Comparison of ENCODE assay signal across 18 cellular contexts in genomic region chr2:46119453-46119852, GRCh38.
DNase-seq lines count a peak whose midpoint lies in the region; ATAC-seq and TF ChIP-seq lines count a peak whose summit lies in the region.
"Had no signal": no experiment of that assay in that cellular context is flagged by ENCODE, and none has a peak within 500 bp of the region (broad histone marks: within the 10 kb centered on the region; RNA-seq: fewer than 3 reads in every experiment).

No MANE protein-coding gene starts in this region.

- BruUV-seq in MCF 10A (replicated peaks; lab: Mats Ljungman, UMichigan) (no TSS peak), mammary epithelial cell (replicated peaks; lab: Mats Ljungman, UMichigan) (no TSS peak)

- H3K36me3 ChIP-seq in mammary epithelial cell (ENCODE audit: insufficient read depth, low read length) (no peaks in the 10 kb centered on the region), lower lobe of right lung (no peaks in the 10 kb centered on the region)
- H3K36me3 ChIP-seq: colonic mucosa, sigmoid colon had no signal

- H3K4me3 Mint-ChIP-seq in MCF 10A (ENCODE audit: unreplicated experiment) = no peak overlapping the region
- H3K4me3 Mint-ChIP-seq: T-cell had no signal

- intact Hi-C loops in MCF 10A (cut with micrococcal nuclease) = no loop called here
- intact Hi-C loops in mammary epithelial cell (cut with micrococcal nuclease) = no loop called here
- intact Hi-C loops in lower lobe of right lung (cut with DNase I) = no loop called here

- H3K9ac ChIP-seq in mammary epithelial cell (ENCODE audit: insufficient read depth, low read length) = no peak overlapping the region

- H3K27ac Mint-ChIP-seq in MCF 10A (ENCODE audit: low read depth, unreplicated experiment) = no peak overlapping the region
- H3K27ac Mint-ChIP-seq: activated naive CD4-positive, alpha-beta T cell treated with anti-CD3 and anti-CD28 coated beads, Interleukin-2, amount 50 U/mL, for 72 hours; naive B cell; T-cell had no signal

- peaks cover 29% of the 10 kb centered on the region for H3K4me1 Mint-ChIP-seq in MCF 10A (ENCODE audit: insufficient read depth, unreplicated experiment)

- H3K4me3 ChIP-seq in mammary epithelial cell (replicated peaks in 1 of 3; ENCODE audit: insufficient read depth in 1 of 3, low read depth in 2 of 3, low read length in 3 of 3) = no peak overlapping the region
- no peak overlapping the region for H3K4me3 ChIP-seq in lower lobe of right lung
- H3K4me3 ChIP-seq: colonic mucosa, sigmoid colon had no signal

- peak; percentile 31 to 59 for ATAC-seq in lower lobe of right lung
- ATAC-seq: activated CD4-positive, CD25-positive, alpha-beta regulatory T cell treated with anti-CD3 and anti-CD28 coated beads, Interleukin-2, amount 50 U/mL, for 24 hours; activated naive CD4-positive, alpha-beta T cell treated with anti-CD3 and anti-CD28 coated beads, Interleukin-2, amount 50 U/mL, for 72 hours; T-cell had no signal

- H3K27me3 ChIP-seq in mammary epithelial cell (ENCODE audit: insufficient read depth, low read length) = no peaks in the 10 kb centered on the region
- H3K27me3 ChIP-seq in lower lobe of right lung (ENCODE audit: low read depth) = no peaks in the 10 kb centered on the region
- H3K27me3 ChIP-seq: colonic mucosa, sigmoid colon had no signal

- no peaks in the 10 kb centered on the region for H3K9me3 Mint-ChIP-seq in MCF 10A (ENCODE audit: unreplicated experiment)
- H3K9me3 Mint-ChIP-seq: activated naive CD4-positive, alpha-beta T cell treated with anti-CD3 and anti-CD28 coated beads, Interleukin-2, amount 50 U/mL, for 72 hours; naive B cell; T-cell had no signal

- H3K4me1 ChIP-seq in mammary epithelial cell (ENCODE audit: insufficient read depth, low read length) = peaks cover 14% of the 10 kb centered on the region
- H3K4me1 ChIP-seq in lower lobe of right lung = peaks cover 65% of the 10 kb centered on the region

- no peaks in the 10 kb centered on the region for H3K27me3 Mint-ChIP-seq in MCF 10A (ENCODE audit: insufficient read depth, unreplicated experiment)
- H3K27me3 Mint-ChIP-seq: naive B cell, T-cell had no signal

- H3K9me3 ChIP-seq in mammary epithelial cell (replicated peaks; ENCODE audit: insufficient read depth, low read length) (no peaks in the 10 kb centered on the region), lower lobe of right lung (no peaks in the 10 kb centered on the region)
- H3K9me3 ChIP-seq: colonic mucosa, sigmoid colon had no signal

- TF ChIP-seq CTCF in MCF 10A (IDR thresholded peaks at IDR 0.05; ENCODE audit: unreplicated experiment) (no peak), mammary epithelial cell (conservative IDR thresholded peaks at IDR 0.05 in 1 of 2, IDR thresholded peaks at IDR 0.05 in 1 of 2; ENCODE audit: extremely low read depth in 1 of 2, insufficient read depth in 1 of 2, low read depth in 1 of 2, low read length in 2 of 2) (no peak), lower lobe of right lung (IDR thresholded peaks at IDR 0.05) (no peak)

- 89% methylated on average over 5 of the region's 5 CpGs for WGBS in mammary epithelial cell (ENCODE audit: low coverage, missing lambda C conversion rate)

- POLR2A ChIA-PET in MCF 10A (lab: Yijun Ruan, JAX) = interaction anchor here (0.7 to 1.3 kb wide), 4 partner anchors 17 to 52 kb away, joined by 3 to 4 read pairs (median 4); no protein-coding TSS in a partner anchor

- H2AFZ ChIP-seq in mammary epithelial cell (ENCODE audit: low read depth, low read length) = no peak overlapping the region

- H3K4me2 ChIP-seq in mammary epithelial cell (ENCODE audit: insufficient read depth, low read depth, low read length) = no peak overlapping the region

- no peaks in the 10 kb centered on the region for H4K20me1 ChIP-seq in mammary epithelial cell (ENCODE audit: insufficient read depth, low read length)

- CTCF ChIA-PET in MCF 10A (lab: Yijun Ruan, JAX) = interaction anchor here (0.8 to 1.1 kb wide), 3 partner anchors 20 to 430 kb away, joined by 3 to 4 read pairs (median 3); no protein-coding TSS in a partner anchor
- CTCF ChIA-PET in mammary epithelial cell (lab: Charles Lee; ENCODE audit: low non-redundant PET) = no interaction called here

- H3K36me3 Mint-ChIP-seq in MCF 10A (ENCODE audit: insufficient read depth, unreplicated experiment) = no peaks in the 10 kb centered on the region
- H3K36me3 Mint-ChIP-seq: activated naive CD4-positive, alpha-beta T cell treated with anti-CD3 and anti-CD28 coated beads, Interleukin-2, amount 50 U/mL, for 72 hours had no signal

- dilution Hi-C loops in mammary epithelial cell (cut with HindIII; ENCODE audit: low sequenced_read_pairs) = no loop called here

- DNase-seq in MCF 10A (ENCODE audit: unreplicated experiment) = peak; percentile 27
- DNase-seq in mammary epithelial cell = no peak
- DNase-seq in fibroblast of peridontal ligament (ENCODE audit: extremely low read depth) = peak; percentile 89
- no peak for DNase-seq in lower lobe of right lung
- no peak for DNase-seq in NCI-H1105 (lab: John Stamatoyannopoulos, UW)
- no peak for DNase-seq in NCI-H2227 treated with DMSO at 0.1 percent for 48 hours (lab: John Stamatoyannopoulos, UW)
- DNase-seq in CD1c-positive myeloid dendritic cell (ENCODE audit: extremely low spot score) = no peak
- no peak for DNase-seq in NCI-H69 (lab: John Stamatoyannopoulos, UW)
- DNase-seq: 8988T; activated CD8-positive, alpha-beta memory T cell treated with anti-CD3 and anti-CD28 coated beads, Interleukin-2, amount 50 U/mL, for 48 hours; colonic mucosa; naive B cell; NCI-H1092 treated with DMSO at 0.1 percent for 48 hours; OCI-M1; sigmoid colon; T-cell had no signal

- no peaks in the 10 kb centered on the region for H3K79me2 ChIP-seq in mammary epithelial cell (ENCODE audit: insufficient read depth, low read length)

- in situ Hi-C loops in mammary epithelial cell (cut with MboI; ENCODE audit: low sequenced_read_pairs in 2 of 2) = no loop called here

- H3K27ac ChIP-seq in mammary epithelial cell (ENCODE audit: insufficient read depth, low read depth, low read length) = no peak overlapping the region
- peak overlapping the region; percentile 67 for H3K27ac ChIP-seq in lower lobe of right lung
- H3K27ac ChIP-seq: colonic mucosa had no signal

Comparison
In these comparisons a context has a peak if more than half of its experiments do, and no peak if none do; other contexts are left out.
1. DNase-seq: peak in MCF 10A (single experiment) and fibroblast of peridontal ligament (single experiment); none in mammary epithelial cell (single experiment), lower lobe of right lung (single experiment), NCI-H1105 (single experiment), NCI-H2227 treated with DMSO at 0.1 percent for 48 hours (single experiment), CD1c-positive myeloid dendritic cell (single experiment) and NCI-H69 (single experiment).